ENCODE assay signal across 24 cellular contexts in genomic region chrX:45360571-45360970, GRCh38.
"Had no signal": no experiment of that assay in that cellular context is flagged by ENCODE, and none has a peak within 500 bp of the region (broad histone marks: within the 10 kb centered on the region; RNA-seq: fewer than 3 reads in every experiment).

No MANE protein-coding gene starts in this region.

- H3K27me3 Mint-ChIP-seq: effector memory CD8-positive, alpha-beta T cell had no signal

- H3K9me3 ChIP-seq: neutrophil, psoas muscle, right lobe of liver, testis, upper lobe of right lung, vagina had no signal

- H3K4me1 Mint-ChIP-seq: naive thymus-derived CD4-positive, alpha-beta T cell; nephron progenitor cell; stimulated activated memory B cell treated with anti-CD40 and anti-IgM and Interleukin-4, amounts not matched to agents 10 μg/mL and 1 μg/mL and 100 μg/mL, for 72 hours had no signal

- DNase-seq: effector memory CD8-positive, alpha-beta T cell; gastrocnemius medialis; heart right ventricle; islet precursor cell; left cardiac atrium; left ventricle myocardium superior; mesendoderm; naive thymus-derived CD4-positive, alpha-beta T cell; nephron progenitor cell; psoas muscle; retina; right lobe of liver; spleen; stimulated activated CD4-positive, alpha-beta T cell treated with anti-CD3 and anti-CD28 coated beads, Interleukin-15, amount 100 ng/mL, for 24 hours; stimulated activated CD4-positive, alpha-beta T cell treated with anti-CD3 and anti-CD28 coated beads, Interleukin-1b, Interleukin-23, amount 100 ng/mL, for 48 hours; stimulated activated CD4-positive, alpha-beta T cell treated with anti-CD3 and anti-CD28 coated beads, Interleukin-4, amount 100 ng/mL, for 24 hours; testis; upper lobe of right lung had no signal

- H3K36me3 ChIP-seq: gastrocnemius medialis, heart right ventricle, neutrophil, right lobe of liver, spleen, tibial nerve, upper lobe of right lung, vagina had no signal

- H3K4me3 ChIP-seq: gastrocnemius medialis, heart right ventricle, lung, psoas muscle, right lobe of liver, spleen, testis, tibial nerve, upper lobe of right lung, vagina had no signal

- H3K27ac ChIP-seq: gastrocnemius medialis, heart right ventricle, neutrophil, psoas muscle, right lobe of liver, spleen, testis, tibial nerve, upper lobe of right lung, vagina had no signal

- ATAC-seq: effector memory CD8-positive, alpha-beta T cell; gastrocnemius medialis; heart right ventricle; left cardiac atrium; left ventricle myocardium superior; naive thymus-derived CD4-positive, alpha-beta T cell; psoas muscle; right lobe of liver; stimulated activated memory B cell treated with anti-CD40 and anti-IgM and Interleukin-4, amounts not matched to agents 10 μg/mL and 1 μg/mL and 100 μg/mL, for 72 hours; upper lobe of right lung had no signal

- H3K9me3 Mint-ChIP-seq: effector memory CD8-positive, alpha-beta T cell; stimulated activated memory B cell treated with anti-CD40 and anti-IgM and Interleukin-4, amounts not matched to agents 10 μg/mL and 1 μg/mL and 100 μg/mL, for 72 hours had no signal

- H3K36me3 Mint-ChIP-seq: stimulated activated memory B cell treated with anti-CD40 and anti-IgM and Interleukin-4, amounts not matched to agents 10 μg/mL and 1 μg/mL and 100 μg/mL, for 72 hours had no signal

- H3K4me3 Mint-ChIP-seq: effector memory CD8-positive, alpha-beta T cell; naive thymus-derived CD4-positive, alpha-beta T cell; nephron progenitor cell; stimulated activated memory B cell treated with anti-CD40 and anti-IgM and Interleukin-4, amounts not matched to agents 10 μg/mL and 1 μg/mL and 100 μg/mL, for 72 hours; stimulated activated naive CD8-positive, alpha-beta T cell treated with anti-CD3 and anti-CD28 coated beads, Interleukin-15, Interleukin-2, amounts not matched to agents 100 ng/mL and 50 ng/mL, for 24 hours had no signal

- H3K27ac Mint-ChIP-seq: effector memory CD8-positive, alpha-beta T cell; naive thymus-derived CD4-positive, alpha-beta T cell; nephron progenitor cell; stimulated activated memory B cell treated with anti-CD40 and anti-IgM and Interleukin-4, amounts not matched to agents 10 μg/mL and 1 μg/mL and 100 μg/mL, for 72 hours; stimulated activated naive CD8-positive, alpha-beta T cell treated with anti-CD3 and anti-CD28 coated beads, Interleukin-15, Interleukin-2, amounts not matched to agents 100 ng/mL and 50 ng/mL, for 24 hours had no signal

- H3K27me3 ChIP-seq: gastrocnemius medialis, neutrophil, testis, tibial nerve, upper lobe of right lung, vagina had no signal

- H3K4me1 ChIP-seq: gastrocnemius medialis, heart right ventricle, psoas muscle, right lobe of liver, spleen, testis, tibial nerve, upper lobe of right lung, vagina had no signal
